ENCODE assay signal across 10 cellular contexts in genomic region chr22:17797721-17798559, GRCh38. TPM values are rescaled to one million over a fixed set of nuclear protein-coding genes. Genes with fewer than 3 reads are reported as not detected.
DNase-seq lines count a peak whose midpoint lies in the region; ATAC-seq, FAIRE-seq and TF ChIP-seq lines count a peak whose summit lies in the region.
"Had no signal": no experiment of that assay in that cellular context is flagged by ENCODE, and none has a peak within 500 bp of the region (broad histone marks: within the 10 kb centered on the region; RNA-seq: fewer than 3 reads in every experiment).

No MANE protein-coding gene starts in this region.

- no TSS peak for BruUV-seq in HepG2 (replicated peaks; lab: Mats Ljungman, UMichigan)

- peaks cover 37 to 53% (median 44%) of the 10 kb centered on the region in 3 donors for H3K4me1 Mint-ChIP-seq in IgD-negative memory B cell

- intact Hi-C loops in HepG2 (cut with micrococcal nuclease; ENCODE audit: unreplicated experiment), result no loop called here
- intact Hi-C loops in gastrocnemius medialis (cut with DNase I; ENCODE audit: low total_unique reads), result no loop called here

- H3K9me3 ChIP-seq in HepG2 (ENCODE audit: low read length) (no peaks in the 10 kb centered on the region), gastrocnemius medialis (no peaks in the 10 kb centered on the region)
- no peaks in the 10 kb centered on the region for H3K9me3 ChIP-seq in effector memory CD4-positive, alpha-beta T cell (ENCODE audit: control insufficient read depth, low read length)
- H3K9me3 ChIP-seq: transverse colon had no signal

- no peak for TF ChIP-seq RAD21 in HepG2 (CRISPR knock-in tag; IDR thresholded peaks at IDR 0.05)

- TF ChIP-seq POLR2A in GM18505 (IDR thresholded peaks at IDR 0.05; ENCODE audit: borderline replicate concordance, extremely low read depth, insufficient read depth, insufficient read length), result peak; percentile 52
- no peak for TF ChIP-seq POLR2A in HepG2 (IDR thresholded peaks at IDR 0.05; ENCODE audit: insufficient read depth in 1 of 2, low read depth in 2 of 2, low read length in 2 of 2)
- TF ChIP-seq POLR2A in gastrocnemius medialis (IDR thresholded peaks at IDR 0.05), result no peak

- no peaks in the 10 kb centered on the region for H3K27me3 Mint-ChIP-seq in IgD-negative memory B cell

- TF ChIP-seq EP300 in HepG2 (IDR thresholded peaks at IDR 0.05; ENCODE audit: low read depth in 2 of 2, low read length in 2 of 2) (no peak), HepG2 (CRISPR knock-in tag; IDR thresholded peaks at IDR 0.05; ENCODE audit: borderline replicate concordance) (no peak)

- CTCF ChIA-PET in HepG2 (lab: Yijun Ruan, JAX; ENCODE audit: low intra/inter-chr PET ratio, low total read pairs), result no interaction called here

- peak overlapping the region; percentile 43 to 98 (median 76) for H3K27ac Mint-ChIP-seq in IgD-negative memory B cell
- H3K27ac Mint-ChIP-seq: activated T-helper 2 cell treated with anti-CD3 and anti-CD28 coated beads, Interferon-gamma antibody, Interleukin-2, Interleukin-4, amounts not matched to agents 10 μg/mL and 5 μg/mL and 100 μg/mL, durations not matched to agents 14 hours and 24 hours and 36 hours had no signal

- H3K4me2 ChIP-seq in HepG2 (ENCODE audit: low read depth, low read length), result no peak overlapping the region

- in situ Hi-C loops in HepG2 (cut with HindIII; ENCODE audit: extremely low pct_ligation_motif_present, low pct_unique_long_range_greater_than_20kb), result no loop called here
- in situ Hi-C loops in gastrocnemius medialis (cut with MboI; ENCODE audit: low sequenced_read_pairs in 4 of 4), result no loop called here

- peak overlapping the region in 3 of 4 donors; percentile 3 to 73 (median 4) for H3K4me3 Mint-ChIP-seq in IgD-negative memory B cell

- no peak for DNase-seq in HepG2 (ENCODE audit: low spot score)
- no peak for DNase-seq in T1000 (lab: John Stamatoyannopoulos, UW)
- DNase-seq in gastrocnemius medialis, result no peak
- no peak for DNase-seq in DMS 273 (lab: John Stamatoyannopoulos, UW; ENCODE audit: unreplicated experiment)
- DNase-seq in effector memory CD4-positive, alpha-beta T cell, result no peak
- DNase-seq: transverse colon had no signal

- no peaks in the 10 kb centered on the region for H4K20me1 ChIP-seq in HepG2 (ENCODE audit: insufficient read depth, low read length)

- H3K4me3 ChIP-seq in HepG2 (replicated peaks in 1 of 3; ENCODE audit: insufficient read depth in 1 of 3, low read depth in 2 of 3, low read length in 3 of 3) (no peak overlapping the region), gastrocnemius medialis (no peak overlapping the region)
- H3K4me3 ChIP-seq in effector memory CD4-positive, alpha-beta T cell (ENCODE audit: insufficient read depth, low read depth, low read length, poor library complexity, severe bottlenecking), result no peak overlapping the region
- H3K4me3 ChIP-seq: transverse colon had no signal

- H2AFZ ChIP-seq in HepG2 (ENCODE audit: low read length), result no peak overlapping the region

- H3K36me3 ChIP-seq in HepG2 (replicated peaks in 1 of 2; ENCODE audit: control insufficient read depth in 1 of 2, insufficient read depth in 2 of 2, low read length in 2 of 2) (no peaks in the 10 kb centered on the region; a peak in 1 of 5 replicates), gastrocnemius medialis (no peaks in the 10 kb centered on the region)
- H3K36me3 ChIP-seq in effector memory CD4-positive, alpha-beta T cell (ENCODE audit: control insufficient read depth, insufficient read depth, low read length), result no peaks in the 10 kb centered on the region
- H3K36me3 ChIP-seq: transverse colon had no signal

- peaks cover 0 to 2% (median 0%) of the 10 kb centered on the region in 3 donors for H3K9me3 Mint-ChIP-seq in IgD-negative memory B cell
- H3K9me3 Mint-ChIP-seq: activated T-helper 2 cell treated with anti-CD3 and anti-CD28 coated beads, Interferon-gamma antibody, Interleukin-2, Interleukin-4, amounts not matched to agents 10 μg/mL and 5 μg/mL and 100 μg/mL, durations not matched to agents 14 hours and 24 hours and 36 hours had no signal

- peak; percentile 46 for ATAC-seq in GM18505 (IDR thresholded peaks at IDR 0.05; ENCODE audit: unreplicated experiment)
- peak; percentile 68 for ATAC-seq in GM21529 (IDR thresholded peaks at IDR 0.05; ENCODE audit: unreplicated experiment)
- no peak for ATAC-seq in HepG2
- no peak for ATAC-seq in gastrocnemius medialis

- no peak for TF ChIP-seq CTCF in HepG2 (CRISPR knock-in tag; IDR thresholded peaks at IDR 0.05)
- no peak for TF ChIP-seq CTCF in gastrocnemius medialis (IDR thresholded peaks at IDR 0.05 in 4 of 5, conservative IDR thresholded peaks at IDR 0.05 in 1 of 5)

- 93% methylated on average over 22 of the region's 23 CpGs for WGBS in HepG2 (ENCODE audit: low lambda C conversion rate)

- no peak overlapping the region for H3K9ac ChIP-seq in HepG2 (ENCODE audit: insufficient read depth, low read depth, low read length)

- no peaks in the 10 kb centered on the region for H3K79me2 ChIP-seq in HepG2 (ENCODE audit: insufficient read depth, low read length)

- POLR2A ChIA-PET in HepG2 (lab: Yijun Ruan, JAX), result no interaction called here

- no peaks in the 10 kb centered on the region; a peak in 1 of 5 replicates for H3K27me3 ChIP-seq in HepG2 (ENCODE audit: control insufficient read depth in 1 of 2, insufficient read depth in 2 of 2, low read length in 2 of 2)
- H3K27me3 ChIP-seq in gastrocnemius medialis, result no peaks in the 10 kb centered on the region
- H3K27me3 ChIP-seq in effector memory CD4-positive, alpha-beta T cell (replicated peaks; ENCODE audit: control insufficient read depth, insufficient read depth, low read length, poor library complexity, severe bottlenecking), result no peaks in the 10 kb centered on the region
- H3K27me3 ChIP-seq: transverse colon had no signal

- H3K4me1 ChIP-seq in HepG2 (ENCODE audit: insufficient read depth, low read length) (peaks cover 20% of the 10 kb centered on the region), gastrocnemius medialis (no peaks in the 10 kb centered on the region)
- H3K4me1 ChIP-seq in effector memory CD4-positive, alpha-beta T cell (ENCODE audit: control insufficient read depth, insufficient read depth, low read length, poor library complexity, severe bottlenecking), result no peaks in the 10 kb centered on the region

- no peak for FAIRE-seq in HepG2 (lab: Jason Lieb, UNC)

- H3K36me3 Mint-ChIP-seq in IgD-negative memory B cell, result peaks cover 4% of the 10 kb centered on the region

- no peak overlapping the region for H3K27ac ChIP-seq in HepG2 (ENCODE audit: extremely low read length, insufficient read depth, low read length)
- no peak overlapping the region for H3K27ac ChIP-seq in gastrocnemius medialis
- H3K27ac ChIP-seq in effector memory CD4-positive, alpha-beta T cell (ENCODE audit: insufficient read depth, low read length, poor library complexity, severe bottlenecking), result no peak overlapping the region
- H3K27ac ChIP-seq: transverse colon had no signal

TF ChIP-seq in HepG2, 621 proteins besides CTCF, POLR2A, EP300 and RAD21:
- TF ChIP-seq ZBTB14 (CRISPR knock-in tag; IDR thresholded peaks at IDR 0.05), result no peak
- TF ChIP-seq AGO2 (optimal IDR thresholded peaks at IDR 0.05; ENCODE audit: low read depth, low read length), result peak; percentile 20

RNA-seq across cellular contexts. Expression of gene BID, which starts 23.7 kb away (rescaled TPM):
- polyA plus RNA-seq in IgD-negative memory B cell (40.9 TPM), HepG2 (2011; rRNA removed) (35.3 and 44.7 TPM in 2 replicates)
- total RNA-seq in HepG2 (2016; rRNA removed; fragmentation: Illumina TruSeq; extraction: Trizol) (47.6 and 51.7 TPM in 2 replicates), gastrocnemius medialis (10 to 100 TPM in 2 of 4 donors, 1 to 10 TPM in 2; 5.1 to 23.7 (median 9.8) TPM)
- total RNA-seq in HepG2 (2016; cell fraction: cytosol; rRNA removed; fragmentation: Illumina TruSeq; extraction: Trizol; ENCODE audit: low read depth), result 16.5 and 25.0 TPM in 2 replicates
- 48.2 and 51.2 TPM in 2 replicates for total RNA-seq in HepG2 (2016; cell fraction: insoluble cytoplasmic fraction; rRNA removed; fragmentation: Illumina TruSeq; extraction: Trizol)
- total RNA-seq in HepG2 (2016; cell fraction: membrane; rRNA removed; fragmentation: Illumina TruSeq; extraction: Trizol), result 24.9 and 33.2 TPM in 2 replicates
- 27.0 and 29.0 TPM in 2 replicates for total RNA-seq in HepG2 (2016; cell fraction: nucleus; rRNA removed; fragmentation: Illumina TruSeq; extraction: Trizol)
- polyA plus RNA-seq in HepG2 (2011; cell fraction: cytosol; rRNA removed), result 51.3 and 78.1 TPM in 2 replicates
- polyA plus RNA-seq in HepG2 (2011; cell fraction: nucleus; rRNA removed), result 37.6 and 38.4 TPM in 2 replicates
- polyA plus RNA-seq in HepG2 (2012), result 16.2 and 31.9 TPM in 2 replicates
- 22.8 and 28.7 TPM in 2 replicates for polyA plus RNA-seq in HepG2 (2016; cell fraction: cytosol; fragmentation: Illumina TruSeq; extraction: Trizol; ENCODE audit: low read depth)
- 39.0 and 42.7 TPM in 2 replicates for polyA plus RNA-seq in HepG2 (2016; cell fraction: insoluble cytoplasmic fraction; fragmentation: Illumina TruSeq; extraction: Trizol; ENCODE audit: low read depth)
- polyA plus RNA-seq in HepG2 (2016; cell fraction: membrane; fragmentation: Illumina TruSeq; extraction: Trizol; ENCODE audit: low read depth), result 26.7 and 27.3 TPM in 2 replicates
- polyA plus RNA-seq in HepG2 (2016; cell fraction: nucleus; fragmentation: Illumina TruSeq; extraction: Trizol; ENCODE audit: insufficient read depth, low read depth), result 47.0 TPM in 2 replicates
- polyA minus RNA-seq in HepG2 (2011; rRNA and poly(A)+ RNA removed; ENCODE audit: low replicate concordance), result 35.1 and 45.0 TPM in 2 replicates
- 15.2 and 16.8 TPM in 2 replicates for polyA minus RNA-seq in HepG2 (2011; cell fraction: cytosol; rRNA and poly(A)+ RNA removed)
- polyA minus RNA-seq in HepG2 (2011; cell fraction: nucleus; rRNA and poly(A)+ RNA removed), result 4.4 and 8.2 TPM in 2 replicates

Comparison
In these comparisons a context has a peak if more than half of its experiments do, and no peak if none do; other contexts are left out.
1. ATAC-seq: peak in GM18505 (single experiment) and GM21529 (single experiment); none in HepG2 (single experiment) and gastrocnemius medialis (0 of 2).